In the genomic region with DNA sequence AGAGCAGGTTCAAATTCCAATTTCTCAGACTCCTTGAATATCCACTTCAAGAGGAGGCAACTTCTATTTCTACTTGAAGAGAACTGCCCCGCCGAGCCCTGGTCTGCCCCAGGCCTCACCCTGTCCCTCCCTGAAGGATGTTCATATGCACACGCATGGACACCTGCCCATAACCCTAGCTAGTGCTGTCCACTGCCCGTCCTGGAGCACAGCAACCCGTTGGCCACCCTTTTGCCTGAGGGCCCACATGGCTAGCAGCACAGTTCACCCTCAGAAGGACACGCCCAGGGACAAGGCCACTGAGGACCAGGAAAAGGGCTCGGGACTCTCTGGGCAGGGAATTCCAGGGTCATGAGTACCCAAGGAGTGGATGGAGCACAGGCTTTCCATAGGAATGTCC, we compare ENCODE assay signal across 21 cellular contexts.
"Had no signal": no experiment of that assay in that cellular context is flagged by ENCODE, and none has a peak within 500 bp of the region (broad histone marks: within the 10 kb centered on the region; RNA-seq: fewer than 3 reads in every experiment).

No MANE protein-coding gene starts in this region.

- H3K9me3 ChIP-seq: colonic mucosa, esophagus muscularis mucosa, gastrocnemius medialis, heart right ventricle, left ventricle myocardium inferior, lower lobe of right lung, mucosa of descending colon had no signal

- FAIRE-seq: endothelial cell of umbilical vein, islet of Langerhans, keratinocyte had no signal

- H3K4me3 ChIP-seq: colonic mucosa, esophagus muscularis mucosa, gastrocnemius medialis, heart right ventricle, left ventricle myocardium inferior, lower lobe of right lung, mucosa of descending colon had no signal

- H3K36me3 ChIP-seq: colonic mucosa, esophagus muscularis mucosa, gastrocnemius medialis, heart right ventricle, left ventricle myocardium inferior, lower lobe of right lung had no signal

- H3K27ac ChIP-seq: colonic mucosa, esophagus muscularis mucosa, foreskin keratinocyte, gastrocnemius medialis, heart right ventricle, left ventricle myocardium inferior, lower lobe of right lung had no signal

- H3K27me3 ChIP-seq: colonic mucosa, esophagus muscularis mucosa, gastrocnemius medialis had no signal

- ATAC-seq: effector memory CD8-positive, alpha-beta T cell; foreskin keratinocyte; gastrocnemius medialis; left colon; left lobe of liver; lower lobe of right lung; mucosa of descending colon had no signal

- H3K4me1 ChIP-seq: colonic mucosa, foreskin keratinocyte, gastrocnemius medialis, lower lobe of right lung had no signal

- DNase-seq: cerebellar nuclear complex; colonic mucosa; cortex of kidney; effector CD8-positive, alpha-beta T cell; effector memory CD8-positive, alpha-beta T cell; foreskin keratinocyte; gastrocnemius medialis; glutamatergic neuron; head of caudate nucleus; heart right ventricle; hippocampal formation; left colon; left ventricle myocardium inferior; lower lobe of right lung; mesenchymal stem cell; mucosa of descending colon had no signal
